2 cellular contexts compared by ENCODE assay signal in genomic region chr5:163444526-163444925, GRCh38.
A peak's percentile ranks its signal among the peaks of the same experiment; 100 is the strongest.
TF ChIP-seq lines count a peak whose summit lies in the region.

No MANE protein-coding gene starts in this region.

TF ChIP-seq in HEK293, 187 proteins besides CTCF, POLR2A, EP300 and RAD21:
- TF ChIP-seq ZNF624 (tag by site-specific recombination; IDR thresholded peaks at IDR 0.05) (no peak), ZNF112 (tag by site-specific recombination; IDR thresholded peaks at IDR 0.05) (no peak), YY1 (tag by site-specific recombination; IDR thresholded peaks at IDR 0.05) (no peak), SCRT1 (tag by site-specific recombination; IDR thresholded peaks at IDR 0.05; ENCODE audit: borderline replicate concordance) (no peak), ZNF600 (tag by site-specific recombination; IDR thresholded peaks at IDR 0.05) (0 out of 2 replicates have a peak, but pooled peaks have one; percentile 18), ZNF2 (tag by site-specific recombination; IDR thresholded peaks at IDR 0.05) (no peak)

TF ChIP-seq in K562, 482 proteins besides CTCF, POLR2A, EP300 and RAD21:
- 0 out of 2 replicates have a peak, but pooled peaks have one; percentile 15 for TF ChIP-seq SUPT5H (IDR thresholded peaks at IDR 0.05)
- TF ChIP-seq RBFOX2 (IDR thresholded peaks at IDR 0.05; ENCODE audit: low read depth, low read length): 0 out of 2 replicates have a peak, but pooled peaks have one; percentile 41
- TF ChIP-seq ZNF134 (CRISPR knock-in tag; conservative IDR thresholded peaks at IDR 0.05): no peak
- no peak for TF ChIP-seq CBFA2T3 (IDR thresholded peaks at IDR 0.05)
- TF ChIP-seq PHF20 (IDR thresholded peaks at IDR 0.05; ENCODE audit: partially characterized antibody): no peak
